Comparison of ENCODE assay signal across 1 cellular context in the genomic region with DNA sequence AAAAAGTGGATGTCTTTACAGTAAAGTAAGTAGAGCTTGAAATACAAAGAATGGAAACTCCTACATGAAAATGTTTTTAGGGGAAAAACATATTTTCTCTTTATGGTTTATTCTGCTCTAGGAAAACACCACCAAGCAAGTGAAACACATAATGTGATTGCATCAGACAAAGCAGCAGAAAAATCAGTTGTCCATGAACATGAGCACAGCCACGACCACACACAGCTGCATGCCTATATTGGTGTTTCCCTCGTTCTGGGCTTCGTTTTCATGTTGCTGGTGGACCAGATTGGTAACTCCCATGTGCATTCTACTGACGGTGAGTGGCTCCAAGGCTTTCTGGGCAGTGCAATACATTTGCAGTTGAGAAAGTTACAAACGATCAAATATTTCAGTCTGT.
TF ChIP-seq lines count a peak whose summit lies in the region.

No MANE protein-coding gene starts in this region.

TF ChIP-seq in K562, 482 proteins besides CTCF, POLR2A, EP300 and RAD21:
- TF ChIP-seq RBM14 (IDR thresholded peaks at IDR 0.05; ENCODE audit: borderline replicate concordance, insufficient read depth, low read depth, low read length), result no peak
- no peak for TF ChIP-seq CEBPG (CRISPR knock-in tag; IDR thresholded peaks at IDR 0.05)
- TF ChIP-seq CEBPG (tag; conservative IDR thresholded peaks at IDR 0.05 in 1 of 2, IDR thresholded peaks at IDR 0.05 in 1 of 2), result peak; percentile 19 to 20; a peak in 1 of 4 replicates
TF ChIP-seq in K562: peak in this region for 1.
